Comparison of ENCODE assay signal across 16 cellular contexts in the genomic region with DNA sequence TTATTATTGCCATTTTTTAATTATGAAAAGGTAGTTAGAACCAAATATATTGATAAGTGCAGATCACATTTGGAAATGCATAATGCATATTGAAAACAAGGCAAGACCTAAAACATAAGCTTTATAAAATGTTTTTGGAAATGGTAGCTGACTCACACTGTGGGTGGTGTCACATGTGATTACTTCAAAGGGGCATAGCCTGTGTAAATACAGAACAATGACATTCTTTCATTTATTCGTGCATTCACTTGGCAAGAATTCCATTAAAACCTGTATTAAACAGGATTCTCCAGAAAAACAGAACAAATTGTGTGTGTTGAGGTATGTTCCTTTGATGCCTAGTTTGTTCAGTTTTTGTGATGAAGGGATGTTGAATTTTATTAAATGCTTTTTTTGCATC.
DNase-seq lines count a peak whose midpoint lies in the region; ATAC-seq and TF ChIP-seq lines count a peak whose summit lies in the region.
"Had no signal": no experiment of that assay in that cellular context is flagged by ENCODE, and none has a peak within 500 bp of the region (broad histone marks: within the 10 kb centered on the region; RNA-seq: fewer than 3 reads in every experiment).

No MANE protein-coding gene starts in this region.

- ATAC-seq in esophagus mucosa = peak; percentile 55
- ATAC-seq: A549, HepG2 had no signal

- no peak overlapping the region for H3K4me3 ChIP-seq in retinal pigment epithelial cell (ENCODE audit: low read length)
- H3K4me3 ChIP-seq: A549, BLaER1, GM23248, HAP-1 had no signal

- peak; percentile 15 for DNase-seq in DMS53 (lab: John Stamatoyannopoulos, UW)
- no peak for DNase-seq in DMS53 treated with DMSO at 0.1 percent for 48 hours (lab: John Stamatoyannopoulos, UW; ENCODE audit: unreplicated experiment)
- peak; percentile 64 for DNase-seq in retinal pigment epithelial cell (ENCODE audit: low read depth)
- DNase-seq in hypothalamus (lab: John Stamatoyannopoulos, UW) = no peak
- DNase-seq in GF-D8 (lab: John Stamatoyannopoulos, UW) = no peak
- DNase-seq in COR-L47 (lab: John Stamatoyannopoulos, UW) = no peak
- DNase-seq: CD4-positive, alpha-beta memory T cell; DMS 273 treated with DMSO at 0.1 percent for 48 hours; DMS79; GDM1; GM23248 had no signal

- no peak for TF ChIP-seq CTCF in retinal pigment epithelial cell (conservative IDR thresholded peaks at IDR 0.05; ENCODE audit: low read depth, low read length)

Comparison
In these comparisons a context has a peak if more than half of its experiments do, and no peak if none do; other contexts are left out.
1. DNase-seq: peak in DMS53 (single experiment) and retinal pigment epithelial cell (single experiment); none in DMS53 treated with DMSO at 0.1 percent for 48 hours (single experiment), hypothalamus (0 of 51), GF-D8 (single experiment) and COR-L47 (single experiment).